In the genomic region with DNA sequence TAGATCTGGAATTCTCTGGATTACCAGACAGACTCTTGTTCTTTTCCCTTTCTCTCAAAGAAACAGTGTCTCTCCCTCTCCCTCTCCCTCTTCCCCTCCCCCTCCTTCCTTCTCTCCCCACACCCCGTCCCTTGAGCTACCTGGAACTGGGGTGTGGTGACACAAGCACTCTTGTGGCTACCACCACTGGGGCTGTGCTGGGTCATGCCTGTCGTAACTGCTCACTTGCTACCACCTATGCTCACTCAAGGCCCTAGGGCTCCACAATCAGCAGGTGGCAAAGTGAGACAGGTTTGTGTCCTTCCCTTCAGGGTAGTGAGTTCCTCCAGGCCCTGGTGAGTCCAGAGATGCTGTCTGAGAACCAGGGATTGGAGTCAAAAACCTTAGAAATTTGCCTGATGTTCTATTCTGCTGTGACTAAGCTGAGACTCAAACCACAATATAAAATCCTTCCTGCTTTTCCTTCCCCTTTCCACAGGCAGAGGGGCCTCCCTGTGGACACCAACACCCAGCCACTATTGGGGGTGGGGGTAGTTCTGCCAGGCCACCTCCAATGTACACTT, we compare ENCODE assay signal across 1 cellular context.
TF ChIP-seq lines count a peak whose summit lies in the region.

No MANE protein-coding gene starts in this region.

TF ChIP-seq in IMR-90, 13 proteins besides CTCF, POLR2A, EP300 and RAD21 (continued from another document):
- TF ChIP-seq SMC3 (IDR thresholded peaks at IDR 0.05; ENCODE audit: low read depth, low read length) (no peak), RFX5 (IDR thresholded peaks at IDR 0.05; ENCODE audit: low read depth, low read length) (no peak), MAZ (IDR thresholded peaks at IDR 0.05; ENCODE audit: borderline replicate concordance, low read depth, low read length) (no peak), BHLHE40 (IDR thresholded peaks at IDR 0.05; ENCODE audit: low read depth, low read length) (no peak), NFE2L2 (IDR thresholded peaks at IDR 0.05; ENCODE audit: low read depth, low read length) (no peak), FOS (IDR thresholded peaks at IDR 0.05; ENCODE audit: low read depth, low read length) (no peak), CHD1 (IDR thresholded peaks at IDR 0.05; ENCODE audit: low read depth, low read length) (no peak), RCOR1 (IDR thresholded peaks at IDR 0.05; ENCODE audit: insufficient replicate concordance, low read length) (no peak), CEBPB (IDR thresholded peaks at IDR 0.05; ENCODE audit: low read depth, low read length) (no peak)
- TF ChIP-seq, protein P1, sequence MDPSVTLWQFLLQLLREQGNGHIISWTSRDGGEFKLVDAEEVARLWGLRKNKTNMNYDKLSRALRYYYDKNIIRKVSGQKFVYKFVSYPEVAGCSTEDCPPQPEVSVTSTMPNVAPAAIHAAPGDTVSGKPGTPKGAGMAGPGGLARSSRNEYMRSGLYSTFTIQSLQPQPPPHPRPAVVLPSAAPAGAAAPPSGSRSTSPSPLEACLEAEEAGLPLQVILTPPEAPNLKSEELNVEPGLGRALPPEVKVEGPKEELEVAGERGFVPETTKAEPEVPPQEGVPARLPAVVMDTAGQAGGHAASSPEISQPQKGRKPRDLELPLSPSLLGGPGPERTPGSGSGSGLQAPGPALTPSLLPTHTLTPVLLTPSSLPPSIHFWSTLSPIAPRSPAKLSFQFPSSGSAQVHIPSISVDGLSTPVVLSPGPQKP (IDR thresholded peaks at IDR 0.05; ENCODE audit: borderline replicate concordance, low read depth, low read length): no peak
